Comparison of ENCODE assay signal across 25 cellular contexts in the genomic region with DNA sequence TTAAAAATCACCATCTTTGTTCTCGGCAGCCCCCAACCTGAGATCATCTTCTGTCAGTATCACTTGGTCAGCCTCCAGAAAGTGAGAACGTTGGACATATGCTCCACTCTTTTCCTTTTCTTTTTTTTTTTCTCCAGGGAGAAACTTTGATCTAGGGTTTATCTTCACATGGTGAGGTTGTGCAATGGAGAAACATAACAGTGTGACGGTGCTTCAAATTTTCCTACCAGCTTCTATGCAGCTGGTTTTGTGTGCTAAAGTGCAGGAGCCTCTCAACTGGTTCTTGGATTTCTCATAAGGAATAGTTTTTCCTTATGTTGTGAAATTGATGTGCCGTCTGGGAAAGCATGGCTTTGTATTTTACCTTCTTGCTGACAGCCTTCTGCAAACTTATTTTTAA.
DNase-seq lines count a peak whose midpoint lies in the region; ATAC-seq, FAIRE-seq and TF ChIP-seq lines count a peak whose summit lies in the region.
"Had no signal": no experiment of that assay in that cellular context is flagged by ENCODE, and none has a peak within 500 bp of the region (broad histone marks: within the 10 kb centered on the region; RNA-seq: fewer than 3 reads in every experiment).

No MANE protein-coding gene starts in this region.

- H3K9ac ChIP-seq in OCI-LY1 (ENCODE audit: low read length) (no peak overlapping the region), keratinocyte (ENCODE audit: control insufficient read depth, extremely low read depth, insufficient read depth, low read length) (peak overlapping the region; percentile 13), trophoblast cell (ENCODE audit: low read length) (no peak overlapping the region)

- WGBS in trophoblast cell (ENCODE audit: extremely low coverage, insufficient coverage, insufficient read length): no CpG with 5 or more reads among the region's 4 CpGs

- H2BK120ac ChIP-seq in trophoblast cell (ENCODE audit: insufficient read depth, low read length, poor library complexity): no peak overlapping the region

- no peak overlapping the region for H4K12ac ChIP-seq in trophoblast cell (ENCODE audit: low read depth, low read length)

- H3K4me3 ChIP-seq in OCI-LY1 (ENCODE audit: low read depth, low read length, poor library complexity, severe bottlenecking): no peak overlapping the region
- H3K4me3 ChIP-seq in keratinocyte (ENCODE audit: control insufficient read depth in 2 of 3, extremely low read depth in 1 of 3, insufficient read depth in 2 of 3, low read depth in 1 of 3, low read length in 3 of 3): peak overlapping the region in 1 of 3 experiments; percentile 39
- no peak overlapping the region for H3K4me3 ChIP-seq in trophoblast cell (ENCODE audit: low read depth, low read length)
- H3K4me3 ChIP-seq: PC-9, SJSA1 had no signal

- H3K36me3 ChIP-seq in OCI-LY1 (ENCODE audit: insufficient read depth, low read length) (no peaks in the 10 kb centered on the region), keratinocyte (ENCODE audit: control insufficient read depth in 2 of 2, extremely low read depth in 1 of 2, insufficient read depth in 2 of 2, low read length in 2 of 2) (no peaks in the 10 kb centered on the region), trophoblast cell (ENCODE audit: control insufficient read depth in 1 of 2, insufficient read depth in 2 of 2, low read length in 2 of 2) (no peaks in the 10 kb centered on the region)
- H3K36me3 ChIP-seq: SJSA1 had no signal

- H3K4ac ChIP-seq in trophoblast cell (ENCODE audit: low read depth, low read length): no peak overlapping the region

- no peak overlapping the region for H2BK5ac ChIP-seq in trophoblast cell (ENCODE audit: low read depth, low read length, poor library complexity)

- no peak for FAIRE-seq in keratinocyte (lab: Jason Lieb, UNC)
- FAIRE-seq: GM12892, H54 had no signal

- H3K27me3 ChIP-seq in OCI-LY1 (ENCODE audit: insufficient read depth, low read length) (no peaks in the 10 kb centered on the region), keratinocyte (ENCODE audit: control insufficient read depth, extremely low read depth, insufficient read depth, low read length) (no peaks in the 10 kb centered on the region), trophoblast cell (ENCODE audit: insufficient read depth, low read length) (no peaks in the 10 kb centered on the region)
- H3K27me3 ChIP-seq: SJSA1 had no signal

- H3K9me1 ChIP-seq in keratinocyte (ENCODE audit: control insufficient read depth, extremely low read depth, insufficient read depth, low read length): no peaks in the 10 kb centered on the region

- H4K91ac ChIP-seq in trophoblast cell (ENCODE audit: low read depth, low read length): no peak overlapping the region

- 0 out of 2 replicates have a peak, but pooled peaks cover 3% of the 10 kb centered on the region for H3F3A ChIP-seq in OCI-LY1 (ENCODE audit: insufficient read depth, low read length)

- H3K27ac ChIP-seq in OCI-LY1 (ENCODE audit: low read depth, low read length, poor library complexity, severe bottlenecking) (no peak overlapping the region), keratinocyte (ENCODE audit: control insufficient read depth, insufficient read depth, low read length) (peak overlapping the region; percentile 33), trophoblast cell (ENCODE audit: low read depth, low read length) (no peak overlapping the region)
- H3K27ac ChIP-seq: HL-60, PC-9, SJSA1 had no signal

- ATAC-seq in GM21390 (IDR thresholded peaks at IDR 0.05; ENCODE audit: unreplicated experiment): no peak

- H3K9me3 ChIP-seq in OCI-LY1 (ENCODE audit: low read length) (no peaks in the 10 kb centered on the region), keratinocyte (ENCODE audit: control insufficient read depth, low read depth, low read length) (no peaks in the 10 kb centered on the region), trophoblast cell (ENCODE audit: insufficient read depth, low read depth, low read length) (no peaks in the 10 kb centered on the region)
- H3K9me3 ChIP-seq: SJSA1 had no signal

- DNase-seq in HuH-7 (ENCODE audit: low spot score) (peak; percentile 2), keratinocyte (ENCODE audit: low read depth, low spot score) (no peak), trophoblast cell (peak; percentile 71 to 87), ecto neural progenitor cell (ENCODE audit: low spot score) (no peak)
- DNase-seq in activated T-cell treated with anti-CD3 and anti-CD28 coated beads, Interleukin-2, amount 50 U/mL, for 1 hour: no peak
- DNase-seq: DMS153, DND-41, Kasumi-1, NCI-H1092 treated with DMSO at 0.1 percent for 48 hours, NCI-H1436, NCI-H187, NCI-H2081 treated with DMSO at 0.1 percent for 48 hours, NCI-H2171, NCI-H446, NCI-H524 treated with DMSO at 0.1 percent for 48 hours, NCI-H774, PC-9, Right ventricle myocardium superior, RPMI8226 had no signal

- no peaks in the 10 kb centered on the region for H3K79me1 ChIP-seq in trophoblast cell (ENCODE audit: low read length)

- no peaks in the 10 kb centered on the region for H4K20me1 ChIP-seq in OCI-LY1 (ENCODE audit: insufficient read depth, low read length)
- H4K20me1 ChIP-seq in keratinocyte (ENCODE audit: control insufficient read depth, extremely low read depth, insufficient read depth, low read length): no peaks in the 10 kb centered on the region

- no peak overlapping the region for H2BK12ac ChIP-seq in trophoblast cell (ENCODE audit: low read length)

- dilution Hi-C loops in keratinocyte (cut with MboI; ENCODE audit: extremely low pct_ligation_motif_present, low sequenced_read_pairs): no loop called here

- H3K18ac ChIP-seq in trophoblast cell (ENCODE audit: low read length): no peak overlapping the region

- H3K79me2 ChIP-seq in OCI-LY1 (ENCODE audit: insufficient read depth, low read length) (no peaks in the 10 kb centered on the region), keratinocyte (ENCODE audit: control insufficient read depth, insufficient read depth, low read length) (no peaks in the 10 kb centered on the region), trophoblast cell (ENCODE audit: control insufficient read depth, insufficient read depth, low read length, poor library complexity) (no peaks in the 10 kb centered on the region)

- no peak overlapping the region for H3K23ac ChIP-seq in trophoblast cell (ENCODE audit: low read length)

- TF ChIP-seq CTCF in OCI-LY1 (IDR thresholded peaks at IDR 0.05; ENCODE audit: low read length): no peak
- TF ChIP-seq CTCF in keratinocyte (optimal IDR thresholded peaks at IDR 0.05 in 1 of 3, IDR thresholded peaks at IDR 0.05 in 1 of 3, conservative IDR thresholded peaks at IDR 0.05 in 1 of 3; ENCODE audit: extremely low read depth in 1 of 3, insufficient read depth in 2 of 3, low read length in 3 of 3): no peak

- H3K4me2 ChIP-seq in OCI-LY1 (ENCODE audit: low read length) (peak overlapping the region; percentile 22; the same call in 1 of the 2 replicates), keratinocyte (ENCODE audit: control insufficient read depth, extremely low read depth, insufficient read depth, low read depth, low read length) (peak overlapping the region; percentile 56), trophoblast cell (ENCODE audit: low read length) (no peak overlapping the region)
- H3K4me2 ChIP-seq: PC-9 had no signal

- H2AFZ ChIP-seq in OCI-LY1 (ENCODE audit: low read length) (peak overlapping the region; percentile 4), keratinocyte (ENCODE audit: control insufficient read depth, low read length) (no peak overlapping the region), trophoblast cell (ENCODE audit: insufficient read depth, low read length, poor library complexity) (no peak overlapping the region)
- H2AFZ ChIP-seq: PC-9 had no signal

- H4K8ac ChIP-seq in trophoblast cell (ENCODE audit: low read depth, low read length): no peak overlapping the region

- peaks cover 43% of the 10 kb centered on the region for H3K4me1 ChIP-seq in OCI-LY1 (ENCODE audit: insufficient read depth, low read length, severe bottlenecking)
- H3K4me1 ChIP-seq in keratinocyte (ENCODE audit: control insufficient read depth, extremely low read depth, insufficient read depth, low read length): peaks cover 7% of the 10 kb centered on the region
- H3K4me1 ChIP-seq in trophoblast cell (ENCODE audit: control insufficient read depth in 1 of 2, insufficient read depth in 2 of 2, low read length in 2 of 2): peaks cover 4 to 6% of the 10 kb centered on the region in 2 experiments
- H3K4me1 ChIP-seq: SJSA1 had no signal

- no peaks in the 10 kb centered on the region for H3K9me2 ChIP-seq in OCI-LY1 (ENCODE audit: low read depth, low read length)

- H2AK5ac ChIP-seq in trophoblast cell (ENCODE audit: low read length): no peak overlapping the region

- no peak overlapping the region for H3K14ac ChIP-seq in trophoblast cell (ENCODE audit: low read length)

Comparison
In these comparisons a context has a peak if more than half of its experiments do, and no peak if none do; other contexts are left out.
1. DNase-seq: peak in HuH-7 (single experiment) and trophoblast cell (2 of 2); none in keratinocyte (single experiment), ecto neural progenitor cell (single experiment) and activated T-cell treated with anti-CD3 and anti-CD28 coated beads, Interleukin-2, amount 50 U/mL, for 1 hour (single experiment).